ENCODE assay signal across 13 cellular contexts in the genomic region with DNA sequence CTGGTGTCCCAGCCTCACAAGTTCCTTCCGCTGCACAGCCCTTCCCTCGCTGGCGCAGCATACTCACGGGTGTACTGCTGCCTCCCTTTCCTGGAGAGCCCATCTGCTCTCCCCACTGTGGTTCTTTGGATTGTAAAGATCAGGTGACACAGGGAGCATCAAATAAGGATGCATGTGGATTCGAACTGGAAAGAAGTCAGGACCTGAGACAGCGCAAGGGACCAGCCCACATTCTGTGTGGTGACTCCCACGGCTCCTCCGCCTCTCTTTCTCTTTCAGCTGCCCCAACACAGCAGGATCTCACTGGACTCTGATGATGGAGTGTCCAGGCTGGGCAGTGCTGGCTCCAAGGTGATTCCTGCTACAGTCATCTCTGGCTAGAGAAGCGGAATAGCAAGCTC. TPM values are rescaled to one million over a fixed set of nuclear protein-coding genes. Genes with fewer than 3 reads are reported as not detected.
DNase-seq lines count a peak whose midpoint lies in the region; ATAC-seq, FAIRE-seq and TF ChIP-seq lines count a peak whose summit lies in the region.
"Had no signal": no experiment of that assay in that cellular context is flagged by ENCODE, and none has a peak within 500 bp of the region (broad histone marks: within the 10 kb centered on the region; RNA-seq: fewer than 3 reads in every experiment).

No MANE protein-coding gene starts in this region.

- H3K4me3 ChIP-seq in choroid plexus epithelial cell (ENCODE audit: low read depth, low read length), result no peak overlapping the region

- H3K4me1 Mint-ChIP-seq in progenitor cell of endocrine pancreas (ENCODE audit: low read depth), result no peaks in the 10 kb centered on the region

- no peak for ATAC-seq in HG03097 (IDR thresholded peaks at IDR 0.05; ENCODE audit: low FRiP score, unreplicated experiment)

- FAIRE-seq in RCC 7860 (lab: Jason Lieb, UNC), result no peak

- H3K9me3 Mint-ChIP-seq in progenitor cell of endocrine pancreas (ENCODE audit: low read depth), result no peaks in the 10 kb centered on the region
- H3K9me3 Mint-ChIP-seq: dendritic cell treated with granulocyte-macrophage colony-stimulating factor and Interleukin-4, amounts not matched to agents 40 ng/mL and 50 ng/mL, for 4 days; T-helper 1 cell treated with Interleukin-12 subunit alpha and Interleukin-12 subunit beta and Interleukin-4 antibody, amounts not matched to agents 30 μg/mL and 1 μg/mL, for 36 hours had no signal

- TF ChIP-seq CTCF in choroid plexus epithelial cell (conservative IDR thresholded peaks at IDR 0.05; ENCODE audit: low read depth, low read length), result no peak
- no peak for TF ChIP-seq CTCF in progenitor cell of endocrine pancreas (IDR thresholded peaks at IDR 0.05; ENCODE audit: unreplicated experiment)

- no peaks in the 10 kb centered on the region for H3K27me3 Mint-ChIP-seq in progenitor cell of endocrine pancreas
- H3K27me3 Mint-ChIP-seq: dendritic cell treated with granulocyte-macrophage colony-stimulating factor and Interleukin-4, amounts not matched to agents 40 ng/mL and 50 ng/mL, for 4 days had no signal

- H3K36me3 Mint-ChIP-seq in progenitor cell of endocrine pancreas (ENCODE audit: insufficient read depth), result peaks cover 20% of the 10 kb centered on the region

- H3K27ac Mint-ChIP-seq in progenitor cell of endocrine pancreas, result peak overlapping the region; percentile 29
- H3K27ac Mint-ChIP-seq: dendritic cell treated with granulocyte-macrophage colony-stimulating factor and Interleukin-4, amounts not matched to agents 40 ng/mL and 50 ng/mL, for 4 days; T-helper 1 cell treated with Interleukin-12 subunit alpha and Interleukin-12 subunit beta and Interleukin-4 antibody, amounts not matched to agents 30 μg/mL and 1 μg/mL, for 36 hours had no signal

- DNase-seq in DMS 273 (lab: John Stamatoyannopoulos, UW; ENCODE audit: unreplicated experiment) (peak; percentile 10), DMS 273 treated with DMSO at 0.1 percent for 48 hours (lab: John Stamatoyannopoulos, UW) (no peak), RCC 7860 (ENCODE audit: low spot score) (peak; percentile 68), choroid plexus epithelial cell (ENCODE audit: low read depth) (peak; percentile 38), progenitor cell of endocrine pancreas (ENCODE audit: low spot score, unreplicated experiment) (no peak), SKM-1 treated with dmso at 0.1 percent for 144 hours (lab: John Stamatoyannopoulos, UW; ENCODE audit: unreplicated experiment) (no peak)
- DNase-seq in stimulated activated CD4-positive, alpha-beta T cell treated with anti-CD3 and anti-CD28 coated beads, Interleukin-2, amount 100 ng/mL, for 24 hours, result no peak
- DNase-seq: activated CD4-positive, alpha-beta T cell treated with anti-CD3 and anti-CD28 coated beads for 4 hours; NCI-H446; nucleus accumbens had no signal

- H3K4me3 Mint-ChIP-seq in progenitor cell of endocrine pancreas (ENCODE audit: low read depth), result no peak overlapping the region
- H3K4me3 Mint-ChIP-seq: dendritic cell treated with granulocyte-macrophage colony-stimulating factor and Interleukin-4, amounts not matched to agents 40 ng/mL and 50 ng/mL, for 4 days; T-helper 1 cell treated with Interleukin-12 subunit alpha and Interleukin-12 subunit beta and Interleukin-4 antibody, amounts not matched to agents 30 μg/mL and 1 μg/mL, for 36 hours had no signal

RNA-seq across cellular contexts. Expression of a gene that starts 8.1 kb away (rescaled TPM):
- total RNA-seq in progenitor cell of endocrine pancreas, result 20.0 and 20.3 TPM in 2 replicates

RNA-seq across cellular contexts. Expression of a gene that starts 15.9 kb away (rescaled TPM):
- total RNA-seq in progenitor cell of endocrine pancreas, result 0.19 and 0.22 TPM in 2 replicates

RNA-seq across cellular contexts. Expression of a gene that starts 44.8 kb away (rescaled TPM):
- not detected in 2 replicates for total RNA-seq in progenitor cell of endocrine pancreas

Comparison
In these comparisons a context has a peak if more than half of its experiments do, and no peak if none do; other contexts are left out.
1. DNase-seq: peak in DMS 273 (single experiment), RCC 7860 (single experiment) and choroid plexus epithelial cell (single experiment); none in DMS 273 treated with DMSO at 0.1 percent for 48 hours (single experiment), progenitor cell of endocrine pancreas (single experiment), SKM-1 treated with dmso at 0.1 percent for 144 hours (single experiment) and stimulated activated CD4-positive, alpha-beta T cell treated with anti-CD3 and anti-CD28 coated beads, Interleukin-2, amount 100 ng/mL, for 24 hours (0 of 2).